Comparison of ENCODE assay signal across 7 cellular contexts in the genomic region with DNA sequence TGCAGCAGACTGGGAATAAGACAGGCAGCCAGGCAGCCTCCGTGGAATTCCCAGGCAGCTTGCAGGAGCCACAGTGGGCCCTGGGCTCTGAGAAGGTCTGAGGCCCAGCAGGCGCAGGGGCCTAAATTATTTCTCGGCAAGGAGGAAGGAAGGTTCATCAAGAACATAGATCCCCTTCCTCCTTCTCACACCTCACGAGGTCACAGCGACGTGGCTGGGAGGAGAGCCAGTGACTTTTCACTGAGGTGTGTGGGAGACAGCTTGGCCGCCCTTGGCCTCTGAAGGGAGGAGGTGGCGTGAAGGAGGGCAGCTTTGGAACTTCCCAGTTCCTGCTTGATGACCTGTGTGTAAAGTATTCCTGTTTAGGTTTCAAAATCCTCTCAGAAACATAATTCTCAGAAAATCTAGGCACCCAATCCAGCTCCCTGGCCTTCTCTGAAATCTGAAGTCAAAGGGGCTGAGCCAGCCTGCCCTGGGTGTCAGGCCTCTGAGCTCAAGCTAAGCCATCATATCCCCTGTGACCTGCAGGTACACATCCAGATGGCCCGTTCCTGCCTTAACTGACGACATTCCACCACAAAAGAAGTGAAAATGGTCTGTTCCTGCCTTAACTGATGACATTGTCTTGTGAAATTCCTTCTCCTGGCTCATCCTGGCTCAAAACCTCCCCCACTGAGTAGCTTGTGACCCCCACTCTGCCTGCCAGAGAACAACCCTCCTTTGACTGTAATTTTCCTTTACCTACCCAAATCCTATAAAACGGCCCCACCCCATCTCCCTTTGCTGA.
DNase-seq lines count a peak whose midpoint lies in the region; TF ChIP-seq lines count a peak whose summit lies in the region.
"Not testable (repeated sequence)": the region's sequence is repeated elsewhere in the genome, so short reads cannot be mapped to it uniquely, and the experiment has no call there.

No MANE protein-coding gene starts in this region.

- not testable (repeated sequence) for H2BK5ac ChIP-seq in H9 (ENCODE audit: insufficient read length, low read length); trophoblast cell (ENCODE audit: low read depth, low read length, poor library complexity)

- H3K79me1 ChIP-seq in H9 (ENCODE audit: insufficient read depth, low read depth, low read length, poor library complexity, severe bottlenecking); trophoblast cell (ENCODE audit: low read length): not testable (repeated sequence)

- H3K23me2 ChIP-seq in H9 (ENCODE audit: insufficient read length, low read depth, low read length, poor library complexity, severe bottlenecking): not testable (repeated sequence)

- not testable (repeated sequence) for H3K27me3 ChIP-seq in H9 (ENCODE audit: insufficient read depth, low read length); HUES64 (ENCODE audit: insufficient read depth, low read length); adipocyte (replicated peaks; ENCODE audit: control insufficient read depth, insufficient read depth, low read length); hepatocyte; trophoblast cell (ENCODE audit: insufficient read depth, low read length)

- not testable (repeated sequence) for H3T11ph ChIP-seq in H9 (ENCODE audit: low read length)

- not testable (repeated sequence) for H3K36me3 Mint-ChIP-seq in H9 (ENCODE audit: insufficient read depth in 1 of 3, low read depth in 3 of 3); mesothelial cell of epicardium

- H3K27ac ChIP-seq in H9 (ENCODE audit: insufficient read length, low read depth, low read length) (peak overlapping the region; percentile 61), HUES64 (ENCODE audit: low read depth, low read length) (peak overlapping the region; percentile 59; the same call in 1 of the 2 replicates), hepatocyte (peak overlapping the region; percentile 27), trophoblast cell (ENCODE audit: low read depth, low read length) (peak overlapping the region; percentile 46)

- peak overlapping the region; percentile 28; the same call in 1 of the 2 replicates for H3K4me3 ChIP-seq in HUES64 (ENCODE audit: low read length)
- peak overlapping the region; percentile 33 for H3K4me3 ChIP-seq in adipocyte (ENCODE audit: low read length)
- not testable (repeated sequence) for H3K4me3 ChIP-seq in hepatocyte; trophoblast cell (ENCODE audit: low read depth, low read length)

- not testable (repeated sequence) for H2BK120ac ChIP-seq in H9 (ENCODE audit: low read depth, low read length, poor library complexity, severe bottlenecking); trophoblast cell (ENCODE audit: insufficient read depth, low read length, poor library complexity)

- H2AFZ ChIP-seq in H9 (ENCODE audit: low read length); hepatocyte; trophoblast cell (ENCODE audit: insufficient read depth, low read length, poor library complexity): not testable (repeated sequence)

- not testable (repeated sequence) for H2BK12ac ChIP-seq in H9 (ENCODE audit: insufficient read length, low read depth, low read length)
- peak overlapping the region; percentile 65 for H2BK12ac ChIP-seq in trophoblast cell (ENCODE audit: low read length)

- H3K27ac Mint-ChIP-seq in H9 (peak overlapping the region; percentile 16 to 82 (median 49); a peak in 6 of 7 replicates), mesothelial cell of epicardium (peak overlapping the region; percentile 4)

- not testable (repeated sequence) for H4K91ac ChIP-seq in H9 (ENCODE audit: insufficient read length, low read depth, low read length)
- peak overlapping the region; percentile 81 for H4K91ac ChIP-seq in trophoblast cell (ENCODE audit: low read depth, low read length)

- peak; percentile 62 for DNase-seq in ELF-1 (ENCODE audit: low read depth, low spot score)
- DNase-seq in H9: peak; percentile 60
- not testable (repeated sequence) for DNase-seq in adipocyte (ENCODE audit: low read depth); hepatocyte (ENCODE audit: low spot score); mesothelial cell of epicardium (ENCODE audit: low spot score in 2 of 2, unreplicated experiment in 2 of 2)
- DNase-seq in trophoblast cell: peak; percentile 21 to 49

- H4K5ac ChIP-seq in H9 (ENCODE audit: insufficient read length, low read depth, low read length): not testable (repeated sequence)

- H4K8ac ChIP-seq in H9 (replicated peaks; ENCODE audit: insufficient read length, low read depth, low read length): not testable (repeated sequence)
- peak overlapping the region; percentile 22 for H4K8ac ChIP-seq in trophoblast cell (ENCODE audit: low read depth, low read length)

- H2AK5ac ChIP-seq in H9 (ENCODE audit: insufficient read length, low read length); trophoblast cell (ENCODE audit: low read length): not testable (repeated sequence)

- not testable (repeated sequence) for H3K36me3 ChIP-seq in HUES64 (ENCODE audit: insufficient read depth, low read length); adipocyte (ENCODE audit: control insufficient read depth, insufficient read depth, low read length, severe bottlenecking); hepatocyte (replicated peaks; ENCODE audit: insufficient read depth, low read depth); trophoblast cell (ENCODE audit: control insufficient read depth in 1 of 2, insufficient read depth in 2 of 2, low read length in 2 of 2)

- not testable (repeated sequence) for H2BK20ac ChIP-seq in H9 (ENCODE audit: low read depth, low read length, poor library complexity, severe bottlenecking)

- H3K56ac ChIP-seq in H9 (ENCODE audit: insufficient read length, low read depth, low read length): not testable (repeated sequence)

- H3K79me2 ChIP-seq in H9 (ENCODE audit: insufficient read depth, low read length); hepatocyte; trophoblast cell (ENCODE audit: control insufficient read depth, insufficient read depth, low read length, poor library complexity): not testable (repeated sequence)

- H3K27me3 Mint-ChIP-seq in H9 (ENCODE audit: low read depth) (peaks cover 26% of the 10 kb centered on the region), mesothelial cell of epicardium (ENCODE audit: low read depth) (peaks cover 18% of the 10 kb centered on the region)

- WGBS in H9 (ENCODE audit: extremely low coverage, insufficient read length, low lambda C conversion rate): no CpG with 5 or more reads among the region's 11 CpGs
- 49% methylated on average over 10 of the region's 11 CpGs for WGBS in HUES64
- WGBS in hepatocyte (ENCODE audit: low lambda C conversion rate, missing lambda C conversion rate): 66% methylated on average over 11 of the region's 11 CpGs
- WGBS in trophoblast cell (ENCODE audit: extremely low coverage, insufficient coverage, insufficient read length): no CpG with 5 or more reads among the region's 11 CpGs

- H3K18ac ChIP-seq in H9 (ENCODE audit: insufficient read length, low read depth, low read length): not testable (repeated sequence)
- H3K18ac ChIP-seq in trophoblast cell (ENCODE audit: low read length): peak overlapping the region; percentile 67

- not testable (repeated sequence) for H3K14ac ChIP-seq in H9 (ENCODE audit: insufficient read depth, low read length)
- peak overlapping the region; percentile 64 for H3K14ac ChIP-seq in trophoblast cell (ENCODE audit: low read length)

- H3K9me2 ChIP-seq in hepatocyte (replicated peaks; ENCODE audit: insufficient read depth): not testable (repeated sequence)

- not testable (repeated sequence) for H3K4ac ChIP-seq in H9 (ENCODE audit: low read depth, low read length); trophoblast cell (ENCODE audit: low read depth, low read length)

- H3K4me1 Mint-ChIP-seq in H9 (peaks cover 20 to 43% of the 10 kb centered on the region in 2 experiments; a peak in 3 of 4 replicates), mesothelial cell of epicardium (peaks cover 27% of the 10 kb centered on the region)

- not testable (repeated sequence) for H4K20me1 ChIP-seq in H9 (ENCODE audit: control insufficient read depth, insufficient read depth, insufficient read length); hepatocyte (ENCODE audit: insufficient read depth, poor library complexity, severe bottlenecking)

- H3K9ac ChIP-seq in H9 (ENCODE audit: extremely low read depth, insufficient read length, low read length); adipocyte (ENCODE audit: low read length); trophoblast cell (ENCODE audit: low read length): not testable (repeated sequence)
- H3K9ac ChIP-seq in HUES64 (ENCODE audit: low read depth, low read length): peak overlapping the region; percentile 55; the same call in 1 of the 2 replicates

- H3K9me3 Mint-ChIP-seq in H9, mesothelial cell of epicardium: not testable (repeated sequence)

- H4K12ac ChIP-seq in trophoblast cell (ENCODE audit: low read depth, low read length): not testable (repeated sequence)

- not testable (repeated sequence) for H3K4me2 ChIP-seq in H9 (ENCODE audit: insufficient read depth, insufficient read length, low read length); hepatocyte; trophoblast cell (ENCODE audit: low read length)

- not testable (repeated sequence) for H2BK15ac ChIP-seq in H9 (ENCODE audit: low read depth, low read length)

- not testable (repeated sequence) for H3K4me1 ChIP-seq in H9 (ENCODE audit: insufficient read depth, low read length); hepatocyte (ENCODE audit: insufficient read depth)
- H3K4me1 ChIP-seq in HUES64 (ENCODE audit: insufficient read depth, low read length) (peaks cover 18% of the 10 kb centered on the region; the same call in 1 of the 2 replicates), adipocyte (ENCODE audit: control insufficient read depth, insufficient read depth, low read length) (peaks cover 10% of the 10 kb centered on the region), trophoblast cell (ENCODE audit: control insufficient read depth in 1 of 2, insufficient read depth in 2 of 2, low read length in 2 of 2) (peaks cover 8 to 12% of the 10 kb centered on the region in 2 experiments)

- TF ChIP-seq CTCF in H9 (conservative IDR thresholded peaks at IDR 0.05); hepatocyte (IDR thresholded peaks at IDR 0.05; ENCODE audit: poor library complexity); mesothelial cell of epicardium (IDR thresholded peaks at IDR 0.05; ENCODE audit: unreplicated experiment): not testable (repeated sequence)

- not testable (repeated sequence) for H3K23ac ChIP-seq in H9 (ENCODE audit: insufficient read length, low read depth, low read length); trophoblast cell (ENCODE audit: low read length)

- H3K4me3 Mint-ChIP-seq in H9: peak overlapping the region; percentile 18 to 21; a peak in 3 of 5 replicates
- not testable (repeated sequence) for H3K4me3 Mint-ChIP-seq in mesothelial cell of epicardium

- not testable (repeated sequence) for H3K9me3 ChIP-seq in H9 (ENCODE audit: control insufficient read depth, low read depth, low read length); HUES64 (ENCODE audit: insufficient read depth, low read depth, low read length); adipocyte (ENCODE audit: control insufficient read depth, low read length); hepatocyte (ENCODE audit: low read depth); trophoblast cell (ENCODE audit: insufficient read depth, low read depth, low read length)
